ENCODE assay signal across 26 cellular contexts in genomic region chr4:38280323-38280706, GRCh38.
"Had no signal": no experiment of that assay in that cellular context is flagged by ENCODE, and none has a peak within 500 bp of the region (broad histone marks: within the 10 kb centered on the region; RNA-seq: fewer than 3 reads in every experiment).

No MANE protein-coding gene starts in this region.

- H3K4me1 ChIP-seq: body of pancreas, psoas muscle had no signal

- H3K36me3 ChIP-seq: left ventricle myocardium inferior, ovary, right atrium auricular region, tibial nerve, vagina had no signal

- DNase-seq: activated CD4-positive, alpha-beta T cell treated with anti-CD3 and anti-CD28 coated beads for 4 hours; activated CD8-positive, alpha-beta T cell treated with anti-CD3 and anti-CD28 coated beads for 36 hours; activated gamma-delta T cell treated with Interleukin-2 at 50 U/mL for 16 hours; anterior cingulate cortex; body of pancreas; dermis blood vessel endothelial cell; effector memory CD8-positive, alpha-beta T cell; foreskin melanocyte; glutamatergic neuron; hippocampal formation; kidney glomerular epithelial cell; left ventricle myocardium inferior; midbrain; ovary; psoas muscle; stimulated activated CD4-positive, alpha-beta T cell treated with anti-CD3 and anti-CD28 coated beads, Interleukin-1b, Interleukin-23, amount 100 ng/mL, for 48 hours; T-helper 1 cell had no signal

- FAIRE-seq: endothelial cell of umbilical vein had no signal

- H3K27ac ChIP-seq: body of pancreas, left ventricle myocardium inferior, ovary, psoas muscle, right atrium auricular region, tibial nerve, vagina had no signal

- H3K9me3 ChIP-seq: body of pancreas, ovary, psoas muscle, right atrium auricular region, vagina had no signal

- H3K9me3 Mint-ChIP-seq: activated CD8-positive, alpha-beta T cell treated with anti-CD3 and anti-CD28 coated beads for 36 hours; activated naive CD4-positive, alpha-beta T cell treated with anti-CD3 and anti-CD28 coated beads, Interleukin-2, amount 50 U/mL, for 24 hours; effector memory CD8-positive, alpha-beta T cell had no signal

- ATAC-seq: activated CD8-positive, alpha-beta T cell treated with anti-CD3 and anti-CD28 coated beads for 36 hours; effector memory CD8-positive, alpha-beta T cell; psoas muscle; WTC11 had no signal

- H3K4me3 ChIP-seq: body of pancreas, left ventricle myocardium inferior, ovary, psoas muscle, right atrium auricular region, tibial nerve, vagina had no signal

- H3K27ac Mint-ChIP-seq: activated CD8-positive, alpha-beta T cell treated with anti-CD3 and anti-CD28 coated beads for 36 hours; activated naive CD4-positive, alpha-beta T cell treated with anti-CD3 and anti-CD28 coated beads, Interleukin-2, amount 50 U/mL, for 24 hours; activated T-helper 1 cell treated with anti-CD3 and anti-CD28 coated beads, Interleukin-12 subunit alpha, Interleukin-12 subunit beta, Interleukin-2, Interleukin-4 antibody, amounts not matched to agents 30 ng/mL and 10 ng/mL and 1 ng/mL, durations not matched to agents 14 hours and 24 hours and 36 hours; effector memory CD8-positive, alpha-beta T cell; stimulated activated naive CD8-positive, alpha-beta T cell treated with anti-CD3 and anti-CD28 coated beads, Interleukin-15, Interleukin-2, amounts not matched to agents 100 ng/mL and 50 ng/mL, for 24 hours; WTC11 had no signal

- H3K27me3 ChIP-seq: body of pancreas, ovary, right atrium auricular region, tibial nerve, vagina had no signal

- H3K27me3 Mint-ChIP-seq: activated CD8-positive, alpha-beta T cell treated with anti-CD3 and anti-CD28 coated beads for 36 hours; activated naive CD4-positive, alpha-beta T cell treated with anti-CD3 and anti-CD28 coated beads, Interleukin-2, amount 50 U/mL, for 24 hours; effector memory CD8-positive, alpha-beta T cell; stimulated activated naive CD8-positive, alpha-beta T cell treated with anti-CD3 and anti-CD28 coated beads, Interleukin-15, Interleukin-2, amounts not matched to agents 100 ng/mL and 50 ng/mL, for 24 hours had no signal

- H3K4me3 Mint-ChIP-seq: activated CD8-positive, alpha-beta T cell treated with anti-CD3 and anti-CD28 coated beads for 36 hours; activated naive CD4-positive, alpha-beta T cell treated with anti-CD3 and anti-CD28 coated beads, Interleukin-2, amount 50 U/mL, for 24 hours; activated T-helper 1 cell treated with anti-CD3 and anti-CD28 coated beads, Interleukin-12 subunit alpha, Interleukin-12 subunit beta, Interleukin-2, Interleukin-4 antibody, amounts not matched to agents 30 ng/mL and 10 ng/mL and 1 ng/mL, durations not matched to agents 14 hours and 24 hours and 36 hours; effector memory CD8-positive, alpha-beta T cell; neural crest cell; stimulated activated naive CD8-positive, alpha-beta T cell treated with anti-CD3 and anti-CD28 coated beads, Interleukin-15, Interleukin-2, amounts not matched to agents 100 ng/mL and 50 ng/mL, for 24 hours; WTC11 had no signal
